Comparison of ENCODE assay signal across 7 cellular contexts in genomic region chr6:73723480-73723879, GRCh38. TPM values are rescaled to one million over a fixed set of nuclear protein-coding genes. Genes with fewer than 3 reads are reported as not detected.
DNase-seq lines count a peak whose midpoint lies in the region; FAIRE-seq and TF ChIP-seq lines count a peak whose summit lies in the region.
"Not testable (repeated sequence)": the region's sequence is repeated elsewhere in the genome, so short reads cannot be mapped to it uniquely, and the experiment has no call there.

No MANE protein-coding gene starts in this region.

- H3K27ac ChIP-seq in SK-N-SH (ENCODE audit: low read depth in 2 of 2, low read length in 1 of 2) = peak overlapping the region in 1 of 2 experiments; percentile 81; a peak in 3 of 4 replicates
- H3K27ac ChIP-seq in mammary epithelial cell (ENCODE audit: insufficient read depth, low read depth, low read length) = peak overlapping the region; percentile 80
- peak overlapping the region; percentile 87 for H3K27ac ChIP-seq in cardiac muscle cell
- H3K27ac ChIP-seq in mesenchymal stem cell (ENCODE audit: low read length, poor library complexity, severe bottlenecking) = not testable (repeated sequence)

- dilution Hi-C loops in mammary epithelial cell (cut with HindIII; ENCODE audit: low sequenced_read_pairs) = not testable (repeated sequence)

- POLR2A ChIA-PET in SK-N-SH (lab: Yijun Ruan, JAX) = not testable (repeated sequence)

- H3K9me2 ChIP-seq in SK-N-SH = not testable (repeated sequence)

- DNase-seq in GM18507 (ENCODE audit: extremely low spot score, insufficient read length, low read depth); SK-N-SH; activated T-helper 1 cell treated with anti-CD3 and anti-CD28 coated beads, Interleukin-12 subunit alpha, Interleukin-12 subunit beta, Interleukin-2, Interleukin-4 antibody, amounts not matched to agents 30 ng/mL and 10 ng/mL and 1 ng/mL, durations not matched to agents 14 hours and 24 hours and 36 hours (ENCODE audit: low spot score); mammary epithelial cell; mesenchymal stem cell: not testable (repeated sequence)
- DNase-seq in cardiac muscle cell (ENCODE audit: low read depth in 1 of 2, low spot score in 1 of 2) = peak in 1 of 2 donors; percentile 39

- FAIRE-seq in GM18507 (lab: Jason Lieb, UNC) = peak; percentile 21

- H3K23ac ChIP-seq in mesenchymal stem cell (ENCODE audit: low read length in 2 of 2) = not testable (repeated sequence)

- not testable (repeated sequence) for H4K8ac ChIP-seq in mesenchymal stem cell (ENCODE audit: low read length)

- not testable (repeated sequence) for H4K20me1 ChIP-seq in SK-N-SH (ENCODE audit: insufficient read depth); mammary epithelial cell (ENCODE audit: insufficient read depth, low read length)

- peak overlapping the region; percentile 43; the same call in 1 of the 2 replicates for H3K4me2 ChIP-seq in SK-N-SH
- not testable (repeated sequence) for H3K4me2 ChIP-seq in mammary epithelial cell (ENCODE audit: insufficient read depth, low read depth, low read length); mesenchymal stem cell (ENCODE audit: low read length, poor library complexity, severe bottlenecking); skeletal muscle satellite cell (ENCODE audit: low read length)

- H3K18ac ChIP-seq in mesenchymal stem cell (ENCODE audit: low read depth in 1 of 2, low read length in 2 of 2) = not testable (repeated sequence)

- H2AFZ ChIP-seq in SK-N-SH (ENCODE audit: low read depth) = 0 out of 2 replicates have a peak overlapping the region, but pooled peaks have one; percentile 17
- H2AFZ ChIP-seq in mammary epithelial cell (ENCODE audit: low read depth, low read length); mesenchymal stem cell (ENCODE audit: low read depth, low read length): not testable (repeated sequence)

- H3K36me3 Mint-ChIP-seq in activated T-helper 1 cell treated with anti-CD3 and anti-CD28 coated beads, Interleukin-12 subunit alpha, Interleukin-12 subunit beta, Interleukin-2, Interleukin-4 antibody, amounts not matched to agents 30 ng/mL and 10 ng/mL and 1 ng/mL, durations not matched to agents 14 hours and 24 hours and 36 hours (ENCODE audit: low read depth) = peaks cover 27% of the 10 kb centered on the region

- H3K9me3 Mint-ChIP-seq in activated T-helper 1 cell treated with anti-CD3 and anti-CD28 coated beads, Interleukin-12 subunit alpha, Interleukin-12 subunit beta, Interleukin-2, Interleukin-4 antibody, amounts not matched to agents 30 ng/mL and 10 ng/mL and 1 ng/mL, durations not matched to agents 14 hours and 24 hours and 36 hours = not testable (repeated sequence)

- not testable (repeated sequence) for H4K91ac ChIP-seq in mesenchymal stem cell (ENCODE audit: low read length)

- H3K36me3 ChIP-seq in SK-N-SH (replicated peaks in 1 of 2; ENCODE audit: control insufficient read depth in 1 of 2, insufficient read depth in 2 of 2, low read length in 1 of 2) (peaks cover 0 to 13% of the 10 kb centered on the region in 2 experiments), mammary epithelial cell (ENCODE audit: insufficient read depth, low read length) (peaks cover 23% of the 10 kb centered on the region), mesenchymal stem cell (ENCODE audit: control insufficient read depth in 1 of 2, insufficient read depth in 2 of 2, low read depth in 1 of 2, low read length in 2 of 2) (peaks cover 3 to 54% of the 10 kb centered on the region in 2 experiments)
- H3K36me3 ChIP-seq in cardiac muscle cell; skeletal muscle satellite cell (ENCODE audit: insufficient read depth, low read length): not testable (repeated sequence)

- CTCF ChIA-PET in SK-N-SH (lab: Yijun Ruan, JAX) = interaction anchor here (1.4 kb wide), 1 partner anchor 10 kb away, joined by 9 read pairs; no protein-coding TSS in a partner anchor
- CTCF ChIA-PET in mammary epithelial cell (lab: Charles Lee; ENCODE audit: low non-redundant PET) = not testable (repeated sequence)

- peak overlapping the region; percentile 67 for H3K27ac Mint-ChIP-seq in activated T-helper 1 cell treated with anti-CD3 and anti-CD28 coated beads, Interleukin-12 subunit alpha, Interleukin-12 subunit beta, Interleukin-2, Interleukin-4 antibody, amounts not matched to agents 30 ng/mL and 10 ng/mL and 1 ng/mL, durations not matched to agents 14 hours and 24 hours and 36 hours

- intact Hi-C loops in activated T-helper 1 cell treated with anti-CD3 and anti-CD28 coated beads, Interleukin-12 subunit alpha, Interleukin-12 subunit beta, Interleukin-2, Interleukin-4 antibody, amounts not matched to agents 30 ng/mL and 10 ng/mL and 1 ng/mL, durations not matched to agents 14 hours and 24 hours and 36 hours (cut with micrococcal nuclease) = loop anchor here (10.0 kb wide), 3 partner anchors 139 to 269 kb away; partner anchors contain the start of genes CGAS and EEF1A1
- intact Hi-C loops in mammary epithelial cell (cut with micrococcal nuclease) = loop anchor here (2.0 kb wide), 1 partner anchor 19 kb away; no protein-coding TSS in a partner anchor

- H3K4me3 Mint-ChIP-seq in activated T-helper 1 cell treated with anti-CD3 and anti-CD28 coated beads, Interleukin-12 subunit alpha, Interleukin-12 subunit beta, Interleukin-2, Interleukin-4 antibody, amounts not matched to agents 30 ng/mL and 10 ng/mL and 1 ng/mL, durations not matched to agents 14 hours and 24 hours and 36 hours = not testable (repeated sequence)

- in situ Hi-C loops in mammary epithelial cell (cut with MboI; ENCODE audit: low sequenced_read_pairs in 2 of 2) = not testable (repeated sequence)

- H3K27me3 Mint-ChIP-seq in activated T-helper 1 cell treated with anti-CD3 and anti-CD28 coated beads, Interleukin-12 subunit alpha, Interleukin-12 subunit beta, Interleukin-2, Interleukin-4 antibody, amounts not matched to agents 30 ng/mL and 10 ng/mL and 1 ng/mL, durations not matched to agents 14 hours and 24 hours and 36 hours (ENCODE audit: insufficient read depth) = not testable (repeated sequence)

- H3K4me1 Mint-ChIP-seq in activated T-helper 1 cell treated with anti-CD3 and anti-CD28 coated beads, Interleukin-12 subunit alpha, Interleukin-12 subunit beta, Interleukin-2, Interleukin-4 antibody, amounts not matched to agents 30 ng/mL and 10 ng/mL and 1 ng/mL, durations not matched to agents 14 hours and 24 hours and 36 hours (ENCODE audit: low read depth) = peaks cover 43% of the 10 kb centered on the region

- 73% methylated on average over 2 of the region's 2 CpGs for WGBS in SK-N-SH (ENCODE audit: low lambda C conversion rate)
- 94% methylated on average over 2 of the region's 2 CpGs for WGBS in mammary epithelial cell (ENCODE audit: low coverage, missing lambda C conversion rate)
- WGBS in mesenchymal stem cell = 100% methylated on average over 1 of the region's 2 CpGs

- BruUV-seq in mammary epithelial cell (replicated peaks; lab: Mats Ljungman, UMichigan) = not testable (repeated sequence)

- not testable (repeated sequence) for H3K79me1 ChIP-seq in mesenchymal stem cell (replicated peaks; ENCODE audit: low read length, poor library complexity, severe bottlenecking)

- H3K4me3 ChIP-seq in SK-N-SH (ENCODE audit: low read depth in 2 of 2, low read length in 1 of 2); mammary epithelial cell (replicated peaks in 1 of 3; ENCODE audit: insufficient read depth in 1 of 3, low read depth in 2 of 3, low read length in 3 of 3); cardiac muscle cell; mesenchymal stem cell (ENCODE audit: insufficient read depth in 1 of 2, low read depth in 1 of 2, low read length in 2 of 2); skeletal muscle satellite cell (ENCODE audit: low read length): not testable (repeated sequence)

- not testable (repeated sequence) for TF ChIP-seq CTCF in SK-N-SH (IDR thresholded peaks at IDR 0.05); mammary epithelial cell (conservative IDR thresholded peaks at IDR 0.05 in 1 of 2, IDR thresholded peaks at IDR 0.05 in 1 of 2; ENCODE audit: extremely low read depth in 1 of 2, insufficient read depth in 1 of 2, low read depth in 1 of 2, low read length in 2 of 2); cardiac muscle cell (IDR thresholded peaks at IDR 0.05; ENCODE audit: low read depth, low read length)

- not testable (repeated sequence) for H3F3A ChIP-seq in SK-N-SH (replicated peaks; ENCODE audit: insufficient read depth)

- not testable (repeated sequence) for H3K4me1 ChIP-seq in SK-N-SH (ENCODE audit: control insufficient read depth in 1 of 2, insufficient read depth in 2 of 2, low read depth in 1 of 2, low read length in 1 of 2); mesenchymal stem cell (ENCODE audit: control insufficient read depth, insufficient read depth, low read depth, low read length)
- peaks cover 11% of the 10 kb centered on the region for H3K4me1 ChIP-seq in mammary epithelial cell (ENCODE audit: insufficient read depth, low read length)
- H3K4me1 ChIP-seq in cardiac muscle cell (ENCODE audit: low read depth) = peaks cover 25% of the 10 kb centered on the region
- H3K4me1 ChIP-seq in skeletal muscle satellite cell (ENCODE audit: control insufficient read depth, insufficient read depth, low read length) = peaks cover 20% of the 10 kb centered on the region

- H3K14ac ChIP-seq in mesenchymal stem cell (ENCODE audit: low read length in 2 of 2) = not testable (repeated sequence)

- H3K9ac ChIP-seq in SK-N-SH = peak overlapping the region; percentile 33; the same call in 1 of the 2 replicates
- not testable (repeated sequence) for H3K9ac ChIP-seq in mammary epithelial cell (ENCODE audit: insufficient read depth, low read length)
- H3K9ac ChIP-seq in mesenchymal stem cell (ENCODE audit: low read length) = peak overlapping the region; percentile 86
- peak overlapping the region; percentile 64 for H3K9ac ChIP-seq in skeletal muscle satellite cell (ENCODE audit: low read depth, low read length)

- H2BK120ac ChIP-seq in mesenchymal stem cell (ENCODE audit: low read depth, low read length) = not testable (repeated sequence)

- not testable (repeated sequence) for H3K9me3 ChIP-seq in SK-N-SH; mammary epithelial cell (replicated peaks; ENCODE audit: insufficient read depth, low read length); cardiac muscle cell (ENCODE audit: low read depth); mesenchymal stem cell (ENCODE audit: control insufficient read depth, low read length); skeletal muscle satellite cell (replicated peaks; ENCODE audit: low read length)

- not testable (repeated sequence) for TF ChIP-seq EP300 in SK-N-SH (IDR thresholded peaks at IDR 0.05; ENCODE audit: borderline replicate concordance in 1 of 2, low read depth in 1 of 2, low read length in 1 of 2)

- peak overlapping the region in 1 of 2 experiments; percentile 88 for H2BK12ac ChIP-seq in mesenchymal stem cell (ENCODE audit: low read length in 2 of 2)

- H3K4ac ChIP-seq in mesenchymal stem cell (ENCODE audit: low read depth in 1 of 2, low read length in 2 of 2) = not testable (repeated sequence)

- H2AK5ac ChIP-seq in mesenchymal stem cell (ENCODE audit: low read length, severe bottlenecking) = not testable (repeated sequence)

- TF ChIP-seq RAD21 in SK-N-SH (IDR thresholded peaks at IDR 0.05; ENCODE audit: low read length) = not testable (repeated sequence)

- not testable (repeated sequence) for H3K27me3 ChIP-seq in SK-N-SH (ENCODE audit: insufficient read depth); mammary epithelial cell (ENCODE audit: insufficient read depth, low read length); cardiac muscle cell; mesenchymal stem cell (ENCODE audit: control insufficient read depth in 1 of 2, insufficient read depth in 1 of 2, low read length in 2 of 2); skeletal muscle satellite cell (ENCODE audit: control insufficient read depth, insufficient read depth, low read length)

- not testable (repeated sequence) for H2BK5ac ChIP-seq in mesenchymal stem cell (ENCODE audit: low read depth, low read length, poor library complexity, severe bottlenecking)

- H3K79me2 ChIP-seq in SK-N-SH (ENCODE audit: insufficient read depth) = not testable (repeated sequence)
- peaks cover 38% of the 10 kb centered on the region for H3K79me2 ChIP-seq in mammary epithelial cell (ENCODE audit: insufficient read depth, low read length)

- H2BK15ac ChIP-seq in mesenchymal stem cell (ENCODE audit: low read depth, poor library complexity, severe bottlenecking) = not testable (repeated sequence)

RNA-seq across cellular contexts. Expression of gene CD109, which starts 27.5 kb away (rescaled TPM):
- polyA plus RNA-seq in SK-N-SH (2012; rRNA removed) (19.7 and 27.8 TPM in 2 replicates), mammary epithelial cell (77.5 TPM), cardiac muscle cell (0.99 and 1.5 TPM in 2 replicates)
- polyA plus RNA-seq in SK-N-SH (2012; cell fraction: cytosol; rRNA removed) = 30.4 and 31.3 TPM in 2 replicates
- polyA plus RNA-seq in SK-N-SH (2012; cell fraction: nucleus; rRNA removed) = 9.4 and 20.1 TPM in 2 replicates
- total RNA-seq in activated T-helper 1 cell treated with anti-CD3 and anti-CD28 coated beads, Interleukin-12 subunit alpha, Interleukin-12 subunit beta, Interleukin-2, Interleukin-4 antibody, amounts not matched to agents 30 ng/mL and 10 ng/mL and 1 ng/mL, durations not matched to agents 14 hours and 24 hours and 36 hours = 27.1 and 29.3 TPM in 2 replicates
- total RNA-seq in mammary epithelial cell (100 to 1,000 TPM in 1 of 2 donors, 10 to 100 TPM in 1; 82.6 to 273 TPM), cardiac muscle cell (1.7 and 2.1 TPM in 2 replicates)
- polyA minus RNA-seq in mammary epithelial cell = 96.5 TPM
- 33.3 TPM for polyA plus RNA-seq in mesenchymal stem cell (2013, experiment 1 of 2)
- polyA plus RNA-seq in mesenchymal stem cell (2013, experiment 2 of 2) = 33.8 TPM
- 47.8 and 48.9 TPM in 2 replicates for total RNA-seq in skeletal muscle satellite cell (2012; rRNA removed)
